9 cellular contexts compared by ENCODE assay signal in the genomic region with DNA sequence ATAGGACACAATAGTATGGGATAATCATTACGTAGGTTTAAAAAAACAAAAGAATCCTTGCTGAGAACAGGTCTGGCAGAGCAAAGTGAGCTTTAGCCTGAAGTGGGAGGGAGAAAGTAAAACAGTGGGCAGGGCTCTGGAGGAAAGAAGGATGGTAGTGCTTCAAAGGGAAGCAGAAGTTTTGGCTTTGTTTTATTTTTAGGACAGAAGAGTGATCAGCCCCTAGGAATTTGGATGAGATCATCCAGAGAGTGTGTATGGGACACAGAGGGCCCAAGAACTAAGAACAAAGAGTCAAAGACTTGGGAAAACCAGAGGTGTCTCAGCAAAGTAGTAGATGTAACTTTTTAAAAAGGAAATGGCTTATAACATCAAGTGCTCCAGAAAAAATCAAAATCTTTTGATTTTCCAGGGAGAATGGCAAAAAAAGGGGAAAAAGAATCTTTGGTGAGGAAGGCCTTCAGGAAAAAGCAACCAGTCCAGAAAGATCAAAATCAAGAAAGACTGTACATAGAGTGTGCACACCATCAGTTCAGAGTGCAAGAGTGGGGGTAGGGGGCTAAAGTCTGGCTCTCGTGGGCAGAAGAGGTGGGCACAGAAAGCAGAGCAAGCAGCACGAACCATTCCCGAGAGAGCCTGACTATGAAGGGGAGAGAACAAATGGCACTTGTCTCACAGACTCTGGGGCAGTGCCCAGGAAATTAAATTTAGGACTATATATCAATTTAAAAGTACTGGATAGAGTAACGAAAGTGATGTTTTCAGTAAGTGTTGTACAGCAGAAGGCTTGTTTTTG. TPM values are rescaled to one million over a fixed set of nuclear protein-coding genes. Genes with fewer than 3 reads are reported as not detected.
A peak's percentile ranks its signal among the peaks of the same experiment; 100 is the strongest.
DNase-seq lines count a peak whose midpoint lies in the region; ATAC-seq, FAIRE-seq and TF ChIP-seq lines count a peak whose summit lies in the region.
"Had no signal": no experiment of that assay in that cellular context is flagged by ENCODE, and none has a peak within 500 bp of the region (broad histone marks: within the 10 kb centered on the region; RNA-seq: fewer than 3 reads in every experiment).

No MANE protein-coding gene starts in this region.

- 18% methylated on average over 5 of the region's 5 CpGs for WGBS in HepG2 (ENCODE audit: low lambda C conversion rate)

- peak in 1 of 2 experiments; percentile 35; a peak in 1 of 4 replicates for TF ChIP-seq EP300 in HepG2 (IDR thresholded peaks at IDR 0.05; ENCODE audit: low read depth in 2 of 2, low read length in 2 of 2)
- TF ChIP-seq EP300 in HepG2 (CRISPR knock-in tag; IDR thresholded peaks at IDR 0.05; ENCODE audit: borderline replicate concordance): no peak

- BruUV-seq in HepG2 (replicated peaks; lab: Mats Ljungman, UMichigan): TSS peak; percentile 91

- no peak for ATAC-seq in activated CD8-positive, alpha-beta T cell treated with anti-CD3 and anti-CD28 coated beads for 36 hours
- no peak for ATAC-seq in activated CD8-positive, alpha-beta T cell treated with anti-CD3 and anti-CD28 coated beads, Interleukin-2, amount 10 ng/mL, durations not matched to agents 7 days and 5 days
- peak; percentile 88 for ATAC-seq in HepG2
- peak; percentile 82 for ATAC-seq in upper lobe of right lung
- ATAC-seq in GM18858 (IDR thresholded peaks at IDR 0.05; ENCODE audit: unreplicated experiment): no peak

- TF ChIP-seq POLR2A in HepG2 (IDR thresholded peaks at IDR 0.05; ENCODE audit: insufficient read depth in 1 of 2, low read depth in 2 of 2, low read length in 2 of 2): no peak

- H3K36me3 Mint-ChIP-seq in activated CD8-positive, alpha-beta T cell treated with anti-CD3 and anti-CD28 coated beads for 36 hours (ENCODE audit: low read depth): no peaks in the 10 kb centered on the region
- peaks cover 6% of the 10 kb centered on the region for H3K36me3 Mint-ChIP-seq in activated CD8-positive, alpha-beta T cell treated with anti-CD3 and anti-CD28 coated beads, Interleukin-2, amount 10 ng/mL, durations not matched to agents 7 days and 5 days (ENCODE audit: low read depth)

- no peak overlapping the region for H3K4me3 Mint-ChIP-seq in activated CD8-positive, alpha-beta T cell treated with anti-CD3 and anti-CD28 coated beads for 36 hours
- no peak overlapping the region for H3K4me3 Mint-ChIP-seq in activated CD8-positive, alpha-beta T cell treated with anti-CD3 and anti-CD28 coated beads, Interleukin-2, amount 10 ng/mL, durations not matched to agents 7 days and 5 days

- H3K36me3 ChIP-seq in HepG2 (replicated peaks in 1 of 2; ENCODE audit: control insufficient read depth in 1 of 2, insufficient read depth in 2 of 2, low read length in 2 of 2) (peaks cover 1 to 5% of the 10 kb centered on the region in 2 experiments; a peak in 2 of 5 replicates), upper lobe of right lung (no peaks in the 10 kb centered on the region)

- H3K4me1 Mint-ChIP-seq in activated CD8-positive, alpha-beta T cell treated with anti-CD3 and anti-CD28 coated beads for 36 hours (ENCODE audit: low read depth): peaks cover 45% of the 10 kb centered on the region
- H3K4me1 Mint-ChIP-seq in activated CD8-positive, alpha-beta T cell treated with anti-CD3 and anti-CD28 coated beads, Interleukin-2, amount 10 ng/mL, durations not matched to agents 7 days and 5 days (ENCODE audit: low read depth): peaks cover 27% of the 10 kb centered on the region

- TF ChIP-seq CTCF in activated CD8-positive, alpha-beta T cell treated with anti-CD3 and anti-CD28 coated beads for 36 hours (IDR thresholded peaks at IDR 0.05): no peak
- TF ChIP-seq CTCF in HepG2 (CRISPR knock-in tag; IDR thresholded peaks at IDR 0.05): no peak
- TF ChIP-seq CTCF in upper lobe of right lung (IDR thresholded peaks at IDR 0.05): no peak

- H3K27me3 ChIP-seq in HepG2 (ENCODE audit: control insufficient read depth in 1 of 2, insufficient read depth in 2 of 2, low read length in 2 of 2) (no peaks in the 10 kb centered on the region), upper lobe of right lung (no peaks in the 10 kb centered on the region)

- H3K27ac ChIP-seq in cingulate gyrus (ENCODE audit: low read depth, low read length) (peak overlapping the region; percentile 49), HepG2 (ENCODE audit: extremely low read length, insufficient read depth, low read length) (peak overlapping the region; percentile 62), upper lobe of right lung (peak overlapping the region; percentile 43)

- peaks cover 45% of the 10 kb centered on the region for H4K20me1 ChIP-seq in HepG2 (ENCODE audit: insufficient read depth, low read length)

- H3K27me3 Mint-ChIP-seq in activated CD8-positive, alpha-beta T cell treated with anti-CD3 and anti-CD28 coated beads for 36 hours: no peaks in the 10 kb centered on the region
- no peaks in the 10 kb centered on the region for H3K27me3 Mint-ChIP-seq in activated CD8-positive, alpha-beta T cell treated with anti-CD3 and anti-CD28 coated beads, Interleukin-2, amount 10 ng/mL, durations not matched to agents 7 days and 5 days (ENCODE audit: low read depth)

- CTCF ChIA-PET in activated CD8-positive, alpha-beta T cell treated with anti-CD3 and anti-CD28 coated beads for 36 hours (lab: Charles Lee): no interaction called here
- CTCF ChIA-PET in activated CD8-positive, alpha-beta T cell treated with anti-CD3 and anti-CD28 coated beads, Interleukin-2, amount 10 ng/mL, durations not matched to agents 7 days and 5 days (lab: Charles Lee): interaction anchor here (1.4 kb wide), 1 partner anchor 13 kb away, joined by 4 read pairs; no protein-coding TSS in a partner anchor
- CTCF ChIA-PET in HepG2 (lab: Yijun Ruan, JAX; ENCODE audit: low intra/inter-chr PET ratio, low total read pairs): no interaction called here

- H2AFZ ChIP-seq in HepG2 (ENCODE audit: low read length): no peak overlapping the region

- intact Hi-C loops in activated CD8-positive, alpha-beta T cell treated with anti-CD3 and anti-CD28 coated beads for 36 hours (cut with micrococcal nuclease): no loop called here
- intact Hi-C loops in HepG2 (cut with micrococcal nuclease; ENCODE audit: unreplicated experiment) (no loop called here), upper lobe of right lung (cut with DNase I) (no loop called here)

- POLR2A ChIA-PET in activated CD8-positive, alpha-beta T cell treated with anti-CD3 and anti-CD28 coated beads for 36 hours (lab: Charles Lee): no interaction called here
- POLR2A ChIA-PET in activated CD8-positive, alpha-beta T cell treated with anti-CD3 and anti-CD28 coated beads, Interleukin-2, amount 10 ng/mL, durations not matched to agents 7 days and 5 days (lab: Charles Lee): no interaction called here
- POLR2A ChIA-PET in HepG2 (lab: Yijun Ruan, JAX): no interaction called here

- TF ChIP-seq RAD21 in HepG2 (CRISPR knock-in tag; IDR thresholded peaks at IDR 0.05): no peak

- peaks cover 83% of the 10 kb centered on the region for H3K79me2 ChIP-seq in HepG2 (ENCODE audit: insufficient read depth, low read length)

- no peaks in the 10 kb centered on the region for H3K9me3 ChIP-seq in HepG2 (ENCODE audit: low read length)
- no peaks in the 10 kb centered on the region for H3K9me3 ChIP-seq in upper lobe of right lung

- no peaks in the 10 kb centered on the region for H3K9me3 Mint-ChIP-seq in activated CD8-positive, alpha-beta T cell treated with anti-CD3 and anti-CD28 coated beads for 36 hours
- no peaks in the 10 kb centered on the region for H3K9me3 Mint-ChIP-seq in activated CD8-positive, alpha-beta T cell treated with anti-CD3 and anti-CD28 coated beads, Interleukin-2, amount 10 ng/mL, durations not matched to agents 7 days and 5 days (ENCODE audit: insufficient read depth)

- H3K4me2 ChIP-seq in HepG2 (ENCODE audit: low read depth, low read length): peak overlapping the region; percentile 74

- in situ Hi-C loops in HepG2 (cut with HindIII; ENCODE audit: extremely low pct_ligation_motif_present, low pct_unique_long_range_greater_than_20kb): no loop called here

- no peak for DNase-seq in activated CD8-positive, alpha-beta T cell treated with anti-CD3 and anti-CD28 coated beads for 36 hours
- no peak for DNase-seq in activated CD8-positive, alpha-beta T cell treated with anti-CD3 and anti-CD28 coated beads, Interleukin-2, amount 10 ng/mL, durations not matched to agents 7 days and 5 days
- peak; percentile 72 for DNase-seq in HepG2 (ENCODE audit: low spot score)
- DNase-seq in upper lobe of right lung: no peak
- no peak for DNase-seq in NCI-H146 (lab: John Stamatoyannopoulos, UW)
- DNase-seq in activated CD8-positive, alpha-beta memory T cell treated with anti-CD3 and anti-CD28 coated beads, Interleukin-2, amount 50 U/mL, for 48 hours: no peak
- DNase-seq: DMS153 had no signal

- H3K9ac ChIP-seq in HepG2 (ENCODE audit: insufficient read depth, low read depth, low read length): no peak overlapping the region

- H3K27ac Mint-ChIP-seq in activated CD8-positive, alpha-beta T cell treated with anti-CD3 and anti-CD28 coated beads for 36 hours: peak overlapping the region; percentile 1
- H3K27ac Mint-ChIP-seq in activated CD8-positive, alpha-beta T cell treated with anti-CD3 and anti-CD28 coated beads, Interleukin-2, amount 10 ng/mL, durations not matched to agents 7 days and 5 days: no peak overlapping the region

- FAIRE-seq in HepG2 (lab: Jason Lieb, UNC): peak; percentile 84

- H3K4me3 ChIP-seq in HepG2 (replicated peaks in 1 of 3; ENCODE audit: insufficient read depth in 1 of 3, low read depth in 2 of 3, low read length in 3 of 3) (peak overlapping the region in 2 of 3 experiments; percentile 4 to 30; a peak in 3 of 6 replicates), upper lobe of right lung (no peak overlapping the region)

- H3K4me1 ChIP-seq in HepG2 (ENCODE audit: insufficient read depth, low read length) (peaks cover 63% of the 10 kb centered on the region), upper lobe of right lung (peaks cover 45% of the 10 kb centered on the region)

RNA-seq across cellular contexts. Expression of gene MAPK1, which starts 30.1 kb away (rescaled TPM):
- total RNA-seq in activated CD8-positive, alpha-beta T cell treated with anti-CD3 and anti-CD28 coated beads for 36 hours: 10 to 100 TPM; 87.1 to 93.4 TPM
- 100 to 1,000 TPM; 141 to 144 TPM for total RNA-seq in activated CD8-positive, alpha-beta T cell treated with anti-CD3 and anti-CD28 coated beads, Interleukin-2, amount 10 ng/mL, durations not matched to agents 7 days and 5 days
- total RNA-seq in HepG2 (2016; rRNA removed; fragmentation: Illumina TruSeq; extraction: Trizol) (107 and 154 TPM in 2 replicates), upper lobe of right lung (134 TPM)
- total RNA-seq in HepG2 (2016; cell fraction: cytosol; rRNA removed; fragmentation: Illumina TruSeq; extraction: Trizol; ENCODE audit: low read depth): 39.6 and 40.0 TPM in 2 replicates
- 109 and 140 TPM in 2 replicates for total RNA-seq in HepG2 (2016; cell fraction: insoluble cytoplasmic fraction; rRNA removed; fragmentation: Illumina TruSeq; extraction: Trizol)
- 33.8 and 38.8 TPM in 2 replicates for total RNA-seq in HepG2 (2016; cell fraction: membrane; rRNA removed; fragmentation: Illumina TruSeq; extraction: Trizol)
- total RNA-seq in HepG2 (2016; cell fraction: nucleus; rRNA removed; fragmentation: Illumina TruSeq; extraction: Trizol): 42.1 and 45.3 TPM in 2 replicates
- polyA plus RNA-seq in HepG2 (2011; rRNA removed): 92.7 and 114 TPM in 2 replicates
- 31.9 and 48.7 TPM in 2 replicates for polyA plus RNA-seq in HepG2 (2011; cell fraction: cytosol; rRNA removed)
- polyA plus RNA-seq in HepG2 (2011; cell fraction: nucleus; rRNA removed): 24.0 TPM in 2 replicates
- 75.2 and 78.0 TPM in 2 replicates for polyA plus RNA-seq in HepG2 (2012)
- polyA plus RNA-seq in HepG2 (2016; cell fraction: cytosol; fragmentation: Illumina TruSeq; extraction: Trizol; ENCODE audit: low read depth): 5.4 and 6.7 TPM in 2 replicates
- polyA plus RNA-seq in HepG2 (2016; cell fraction: insoluble cytoplasmic fraction; fragmentation: Illumina TruSeq; extraction: Trizol; ENCODE audit: low read depth): 98.7 and 119 TPM in 2 replicates
- 10.3 and 16.3 TPM in 2 replicates for polyA plus RNA-seq in HepG2 (2016; cell fraction: membrane; fragmentation: Illumina TruSeq; extraction: Trizol; ENCODE audit: low read depth)
- polyA plus RNA-seq in HepG2 (2016; cell fraction: nucleus; fragmentation: Illumina TruSeq; extraction: Trizol; ENCODE audit: insufficient read depth, low read depth): 43.1 and 52.9 TPM in 2 replicates
- 51.6 and 79.2 TPM in 2 replicates for polyA minus RNA-seq in HepG2 (2011; rRNA and poly(A)+ RNA removed; ENCODE audit: low replicate concordance)
- polyA minus RNA-seq in HepG2 (2011; cell fraction: cytosol; rRNA and poly(A)+ RNA removed): 36.6 and 37.6 TPM in 2 replicates
- polyA minus RNA-seq in HepG2 (2011; cell fraction: nucleus; rRNA and poly(A)+ RNA removed): 25.8 and 27.6 TPM in 2 replicates

Comparison
In these comparisons a context has a peak if more than half of its experiments do, and no peak if none do; other contexts are left out.
1. ATAC-seq: peak in HepG2 (single experiment) and upper lobe of right lung (single experiment); none in activated CD8-positive, alpha-beta T cell treated with anti-CD3 and anti-CD28 coated beads for 36 hours (single experiment), activated CD8-positive, alpha-beta T cell treated with anti-CD3 and anti-CD28 coated beads, Interleukin-2, amount 10 ng/mL, durations not matched to agents 7 days and 5 days (single experiment) and GM18858 (single experiment).
2. Peak in every context shown above with its lines, with median percentiles within 50 percentile points of each other: H3K27ac ChIP-seq.